24 cellular contexts compared by ENCODE assay signal in the genomic region with DNA sequence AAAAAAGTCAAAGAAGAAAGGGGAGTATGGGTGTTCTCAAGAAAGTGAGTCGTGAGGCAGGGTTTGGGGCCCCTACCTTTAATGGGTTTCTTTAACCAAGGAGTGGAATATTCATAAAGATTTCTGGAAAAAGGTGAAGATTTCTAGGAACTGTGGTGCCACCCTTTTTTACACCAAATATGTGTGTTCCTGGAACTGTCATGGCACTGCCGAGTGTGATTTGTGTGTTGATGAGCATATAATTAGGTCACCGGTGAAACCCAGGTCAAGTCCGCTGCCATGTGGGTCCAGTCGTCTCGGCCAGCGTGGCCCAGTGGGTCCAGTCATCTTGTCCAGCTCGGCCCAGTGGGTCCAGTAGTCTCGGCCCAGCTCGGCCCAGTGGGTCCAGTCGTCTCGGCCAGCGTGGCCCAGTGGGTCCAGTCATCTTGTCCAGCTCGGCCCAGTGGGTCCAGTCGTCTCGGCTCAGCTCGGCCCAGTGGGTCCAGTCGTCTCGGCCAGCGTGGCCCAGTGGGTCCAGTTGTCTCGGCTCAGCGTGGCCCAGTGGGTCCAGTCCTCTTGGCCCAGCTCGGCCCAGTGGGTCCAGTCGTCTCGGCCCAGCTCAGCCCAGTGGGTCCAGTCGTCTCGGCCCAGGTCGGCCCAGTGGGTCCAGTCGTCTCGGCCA. TPM values are rescaled to one million over a fixed set of nuclear protein-coding genes. Genes with fewer than 3 reads are reported as not detected.
"Had no signal": no experiment of that assay in that cellular context is flagged by ENCODE, and none has a peak within 500 bp of the region (broad histone marks: within the 10 kb centered on the region; RNA-seq: fewer than 3 reads in every experiment).

No MANE protein-coding gene starts in this region.

- H3K4me3 Mint-ChIP-seq: activated CD4-positive, alpha-beta memory T cell treated with anti-CD3 and anti-CD28 coated beads for 36 hours; activated CD4-positive, alpha-beta T cell treated with anti-CD3 and anti-CD28 coated beads, Interleukin-2, amount 10 ng/mL, durations not matched to agents 7 days and 5 days; activated naive CD8-positive, alpha-beta T cell; brain; T-cell had no signal

- DNase-seq: activated CD4-positive, alpha-beta T cell treated with anti-CD3 and anti-CD28 coated beads, Interleukin-2, amount 10 ng/mL, durations not matched to agents 7 days and 5 days; activated CD4-positive, CD25-positive, alpha-beta regulatory T cell; activated CD8-positive, alpha-beta memory T cell treated with anti-CD3 and anti-CD28 coated beads, Interleukin-2, amount 50 U/mL, for 4 hours; activated effector memory CD4-positive, alpha-beta T cell treated with Interleukin-2 at 50 U/mL for 16 hours; activated naive CD4-positive, alpha-beta T cell; activated T-cell treated with anti-CD3 and anti-CD28 coated beads, Interleukin-2, amount 50 U/mL, for 72 hours; amygdala; Karpas-422; MM.1S; NCI-H1105 treated with DMSO at 0.1 percent for 48 hours; NCI-H1436 treated with DMSO at 0.1 percent for 48 hours; NCI-H187; NCI-H2081 treated with DMSO at 0.1 percent for 48 hours; NCI-H446; NCI-H524; SIG-M5; T-cell had no signal

- FAIRE-seq: astrocyte, RCC 7860 had no signal

- H3K27ac Mint-ChIP-seq: activated CD4-positive, alpha-beta T cell treated with anti-CD3 and anti-CD28 coated beads, Interleukin-2, amount 10 ng/mL, durations not matched to agents 7 days and 5 days; activated naive CD8-positive, alpha-beta T cell; activated T-cell treated with anti-CD3 and anti-CD28 coated beads, Interleukin-2, amount 50 U/mL, for 72 hours; brain; T-cell had no signal

- H3K4me1 Mint-ChIP-seq: brain had no signal

- H3K27ac ChIP-seq: VCaP had no signal

RNA-seq across cellular contexts. Expression of gene KCNQ2, which starts 34.8 kb away (rescaled TPM):
- total RNA-seq: activated CD4-positive, alpha-beta memory T cell treated with anti-CD3 and anti-CD28 coated beads for 36 hours had no signal

RNA-seq across cellular contexts. Expression of gene SRMS, which starts 40.3 kb away (rescaled TPM):
- total RNA-seq: activated CD4-positive, alpha-beta memory T cell treated with anti-CD3 and anti-CD28 coated beads for 36 hours; activated CD4-positive, alpha-beta T cell treated with anti-CD3 and anti-CD28 coated beads, Interleukin-2, amount 10 ng/mL, durations not matched to agents 7 days and 5 days; activated T-cell treated with anti-CD3 and anti-CD28 coated beads, Interleukin-2, amount 50 U/mL, for 72 hours; T-cell; T-helper 2 cell treated with Interferon-gamma antibody and Interleukin-4, amounts not matched to agents 100 ng/mL and 5 ng/mL, for 36 hours had no signal
